In the genomic region with DNA sequence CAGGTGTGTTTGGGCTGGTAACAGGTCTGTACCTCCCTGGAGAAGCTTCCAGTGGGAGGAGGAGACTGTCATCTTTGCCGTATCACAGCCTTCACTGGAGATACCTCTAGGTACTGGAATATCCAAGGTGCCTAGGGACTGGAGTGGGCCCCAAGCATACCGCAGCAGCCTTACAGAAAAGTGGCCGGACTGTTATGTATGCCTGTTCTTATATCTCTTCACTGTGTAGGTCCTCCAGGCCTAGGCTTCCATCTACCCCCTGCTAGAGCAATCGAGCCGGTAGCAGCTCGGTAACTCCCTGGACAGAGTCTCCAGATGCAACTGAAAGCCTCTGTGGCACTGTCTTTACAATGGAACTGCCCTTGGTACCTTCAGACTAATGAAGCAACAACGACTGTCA, we compare ENCODE assay signal across 18 cellular contexts.
"Had no signal": no experiment of that assay in that cellular context is flagged by ENCODE, and none has a peak within 500 bp of the region (broad histone marks: within the 10 kb centered on the region; RNA-seq: fewer than 3 reads in every experiment).

No MANE protein-coding gene starts in this region.

- H3K9me3 ChIP-seq: lower lobe of right lung had no signal

- H3K27me3 ChIP-seq: esophagus squamous epithelium, heart right ventricle, left lung had no signal

- H3K27ac ChIP-seq: coronary artery, dorsolateral prefrontal cortex, esophagus squamous epithelium, heart right ventricle, left lung, lower lobe of right lung had no signal

- H3K4me3 ChIP-seq: coronary artery, dorsolateral prefrontal cortex, esophagus squamous epithelium, heart right ventricle, left lung, lower lobe of right lung, mucosa of descending colon had no signal

- H3K4me1 ChIP-seq: esophagus squamous epithelium, heart right ventricle, left lung, lower lobe of right lung had no signal

- ATAC-seq: heart right ventricle, left cardiac atrium, left lung, left ventricle myocardium superior, lower lobe of right lung, mucosa of descending colon had no signal

- DNase-seq: dermis blood vessel endothelial cell; effector CD4-positive, alpha-beta T cell; effector memory CD4-positive, alpha-beta T cell; esophagus squamous epithelium; foreskin fibroblast; glutamatergic neuron; head of caudate nucleus; heart right ventricle; hippocampal formation; left cardiac atrium; left ventricle myocardium superior; lower lobe of right lung; mesenchymal stem cell; naive B cell had no signal

- H3K36me3 ChIP-seq: esophagus squamous epithelium, heart right ventricle, left lung, lower lobe of right lung had no signal
